In genomic region chrX:77785746-77786548, GRCh38 we compare ENCODE assay signal across 1 cellular context.
TF ChIP-seq lines count a peak whose summit lies in the region.

TSS of gene ATRX (minus strand) at chrX:77786216. CDS start at chrX:77786001, 215 bp downstream.

TF ChIP-seq in GM12878, 131 proteins besides CTCF, POLR2A, EP300 and RAD21 (continued from another document and continues in another):
- TF ChIP-seq KAT2A (conservative IDR thresholded peaks at IDR 0.05; ENCODE audit: control insufficient read depth, low read depth, low read length) (no peak), WRNIP1 (IDR thresholded peaks at IDR 0.05; ENCODE audit: borderline replicate concordance, low read depth, low read length) (no peak), SREBF1 (IDR thresholded peaks at IDR 0.05; ENCODE audit: low read length) (no peak), RB1 (IDR thresholded peaks at IDR 0.05; ENCODE audit: borderline replicate concordance) (0 out of 2 replicates have a peak, but pooled peaks have one; percentile 54), SKIL (IDR thresholded peaks at IDR 0.05; ENCODE audit: low read depth, poor library complexity, severe bottlenecking) (no peak), ATF3 (IDR thresholded peaks at IDR 0.05; ENCODE audit: borderline replicate concordance, extremely low read depth, low read depth, low read length) (no peak), ZNF592 (IDR thresholded peaks at IDR 0.05) (no peak), BHLHE40 (IDR thresholded peaks at IDR 0.05; ENCODE audit: borderline replicate concordance in 1 of 2, low read depth in 2 of 2, low read length in 1 of 2) (peak in 1 of 2 experiments; percentile 21; a peak in 2 of 4 replicates), TARDBP (IDR thresholded peaks at IDR 0.05; ENCODE audit: borderline replicate concordance) (no peak), POU2F2 (IDR thresholded peaks at IDR 0.05; ENCODE audit: borderline replicate concordance, low read depth, low read length) (peak; percentile 48; the same call in 1 of the 3 replicates), SP1 (IDR thresholded peaks at IDR 0.05; ENCODE audit: low read depth, low read length) (peak; percentile 32), PAX5 (IDR thresholded peaks at IDR 0.05; ENCODE audit: borderline replicate concordance, low read depth, low read length) (0 out of 2 replicates have a peak, but pooled peaks have one; percentile 29), E2F4 (IDR thresholded peaks at IDR 0.05; ENCODE audit: low read depth, low read length) (no peak), KDM1A (IDR thresholded peaks at IDR 0.05; ENCODE audit: borderline replicate concordance) (no peak), CUX1 (IDR thresholded peaks at IDR 0.05; ENCODE audit: insufficient replicate concordance, low read depth, low read length) (no peak), SIX5 (IDR thresholded peaks at IDR 0.05; ENCODE audit: low read depth, low read length, severe bottlenecking) (no peak), GABPA (IDR thresholded peaks at IDR 0.05; ENCODE audit: low read depth) (no peak), ASH2L (IDR thresholded peaks at IDR 0.05; ENCODE audit: borderline replicate concordance, low read depth) (no peak), RBBP5 (conservative IDR thresholded peaks at IDR 0.05) (no peak), IRF5 (IDR thresholded peaks at IDR 0.05; ENCODE audit: borderline replicate concordance) (no peak), CBFB (IDR thresholded peaks at IDR 0.05; ENCODE audit: low read depth) (no peak), KLF5 (IDR thresholded peaks at IDR 0.05; ENCODE audit: partially characterized antibody) (no peak), NFYA (IDR thresholded peaks at IDR 0.05; ENCODE audit: borderline replicate concordance, low read depth, low read length) (no peak), ATF2 (IDR thresholded peaks at IDR 0.05; ENCODE audit: low read length) (peak; percentile 27; the same call in 1 of the 2 replicates), DPF2 (IDR thresholded peaks at IDR 0.05) (0 out of 2 replicates have a peak, but pooled peaks have one; percentile 41), CBX3 (IDR thresholded peaks at IDR 0.05; ENCODE audit: borderline replicate concordance, low read depth) (no peak), RELA (IDR thresholded peaks at IDR 0.05; ENCODE audit: borderline replicate concordance, partially characterized antibody) (no peak), SMARCA5 (IDR thresholded peaks at IDR 0.05) (no peak), MEF2A (IDR thresholded peaks at IDR 0.05; ENCODE audit: insufficient read depth, low read depth, low read length) (0 out of 2 replicates have a peak, but pooled peaks have one; percentile 17), POLR2AphosphoS2 (IDR thresholded peaks at IDR 0.05; ENCODE audit: low read depth, low read length) (0 out of 2 replicates have a peak, but pooled peaks have one; percentile 54), CBX5 (IDR thresholded peaks at IDR 0.05; ENCODE audit: low read depth) (no peak), MAX (IDR thresholded peaks at IDR 0.05; ENCODE audit: low read depth, low read length) (no peak), CHD1 (IDR thresholded peaks at IDR 0.05; ENCODE audit: low read depth, low read length) (no peak), PRDM15 (CRISPR knock-in tag; IDR thresholded peaks at IDR 0.05) (no peak), MTA2 (IDR thresholded peaks at IDR 0.05; ENCODE audit: low read depth) (no peak), ZSCAN29 (IDR thresholded peaks at IDR 0.05) (no peak), NBN (IDR thresholded peaks at IDR 0.05) (0 out of 2 replicates have a peak, but pooled peaks have one; percentile 43), ELK1 (IDR thresholded peaks at IDR 0.05; ENCODE audit: low read depth, low read length) (no peak)
